In the genomic region with DNA sequence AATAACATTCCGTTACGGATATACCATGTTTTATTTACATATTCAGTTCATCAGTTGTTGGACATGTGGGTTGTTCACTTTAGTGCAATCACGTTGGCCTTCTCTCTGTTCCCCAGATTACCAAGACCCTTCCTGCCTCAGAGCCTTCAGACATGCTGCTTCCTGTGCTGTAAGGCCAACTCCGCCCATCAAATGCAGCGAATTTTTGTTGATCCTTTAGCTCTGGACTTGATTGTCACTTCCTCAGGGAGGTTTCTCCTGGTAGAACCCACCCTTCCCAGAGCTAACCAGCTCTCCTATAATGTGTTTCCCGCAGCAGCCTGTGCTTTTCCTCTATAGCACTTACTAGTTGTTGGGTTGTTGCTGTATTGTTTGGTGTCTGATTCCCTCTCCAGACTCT, we compare ENCODE assay signal across 19 cellular contexts. TPM values are rescaled to one million over a fixed set of nuclear protein-coding genes. Genes with fewer than 3 reads are reported as not detected.
DNase-seq lines count a peak whose midpoint lies in the region; ATAC-seq and TF ChIP-seq lines count a peak whose summit lies in the region.
"Had no signal": no experiment of that assay in that cellular context is flagged by ENCODE, and none has a peak within 500 bp of the region (broad histone marks: within the 10 kb centered on the region; RNA-seq: fewer than 3 reads in every experiment).

No MANE protein-coding gene starts in this region.

- H3K27me3 Mint-ChIP-seq in neural crest cell (ENCODE audit: low read depth): no peaks in the 10 kb centered on the region

- H3K4me3 ChIP-seq in DOHH2 (ENCODE audit: low read length): peak overlapping the region; percentile 39; the same call in 1 of the 2 replicates
- no peak overlapping the region for H3K4me3 ChIP-seq in OCI-LY1 (ENCODE audit: low read depth, low read length, poor library complexity, severe bottlenecking)
- H3K4me3 ChIP-seq in gastroesophageal sphincter: no peak overlapping the region
- no peak overlapping the region for H3K4me3 ChIP-seq in body of pancreas
- H3K4me3 ChIP-seq: hepatocyte, PC-9 had no signal

- H3K27ac ChIP-seq in DOHH2 (ENCODE audit: low read depth, low read length) (peak overlapping the region; percentile 97), OCI-LY1 (ENCODE audit: low read depth, low read length, poor library complexity, severe bottlenecking) (peak overlapping the region; percentile 73), gastroesophageal sphincter (peak overlapping the region in 3 of 4 donors; percentile 57 to 75 (median 71)), body of pancreas (no peak overlapping the region)
- H3K27ac ChIP-seq: hepatocyte, PC-9 had no signal

- TF ChIP-seq EP300 in gastroesophageal sphincter (IDR thresholded peaks at IDR 0.05): no peak

- H3K9me2 ChIP-seq in DOHH2 (replicated peaks; ENCODE audit: control insufficient read depth, low read length): no peaks in the 10 kb centered on the region
- no peaks in the 10 kb centered on the region for H3K9me2 ChIP-seq in OCI-LY1 (ENCODE audit: low read depth, low read length)

- WGBS in gastroesophageal sphincter (ENCODE audit: low coverage in 1 of 2), 2 donors: 74 to 83% methylated on average over 3 to 5 of the region's 6 CpGs
- whole genome bisulfite sequencing in body of pancreas, 2 donors: 73 to 87% methylated on average over 6 of the region's 6 CpGs

- TF ChIP-seq CTCF in DOHH2 (IDR thresholded peaks at IDR 0.05; ENCODE audit: low read depth, low read length, poor library complexity, severe bottlenecking) (no peak), OCI-LY1 (IDR thresholded peaks at IDR 0.05; ENCODE audit: low read length) (no peak), gastroesophageal sphincter (IDR thresholded peaks at IDR 0.05) (no peak), neural crest cell (conservative IDR thresholded peaks at IDR 0.05) (no peak), body of pancreas (IDR thresholded peaks at IDR 0.05) (no peak)

- intact Hi-C loops in body of pancreas (cut with DNase I): no loop called here

- peaks cover 5% of the 10 kb centered on the region; the same call in 1 of the 2 replicates for H4K20me1 ChIP-seq in DOHH2 (ENCODE audit: control insufficient read depth, insufficient read depth, low read depth, low read length)
- H4K20me1 ChIP-seq in OCI-LY1 (ENCODE audit: insufficient read depth, low read length): no peaks in the 10 kb centered on the region

- DNase-seq in neural crest cell (ENCODE audit: low read depth, low spot score) (no peak), body of pancreas (no peak), NCI-H2107 (lab: John Stamatoyannopoulos, UW) (no peak), COLO829 (ENCODE audit: low spot score) (no peak), HUDEP-2 (lab: John Stamatoyannopoulos, UW; ENCODE audit: unreplicated experiment in 76 of 76) (no peak)
- DNase-seq: activated CD4-positive, alpha-beta T cell treated with anti-CD3 and anti-CD28 coated beads, Interleukin-2, amount 50 U/mL, for 48 hours; activated effector memory CD4-positive, alpha-beta T cell treated with anti-CD3 and anti-CD28 coated beads, Interleukin-2, amount 50 U/mL, for 16 hours; BE2C; HCEC 1CT; mammary epithelial cell; NCI-H226; PC-9; posterior cingulate gyrus; stimulated activated CD4-positive, alpha-beta T cell treated with anti-CD3 and anti-CD28 coated beads, Interleukin-1b, Interleukin-23, amount 100 ng/mL, for 48 hours had no signal

- no peak overlapping the region for H3K4me3 Mint-ChIP-seq in neural crest cell
- H3K4me3 Mint-ChIP-seq: T-helper 1 cell treated with Interleukin-12 subunit alpha and Interleukin-12 subunit beta and Interleukin-4 antibody, amounts not matched to agents 30 μg/mL and 1 μg/mL, for 36 hours had no signal

- peaks cover 11% of the 10 kb centered on the region for H3K4me1 Mint-ChIP-seq in neural crest cell

- peak overlapping the region; percentile 65 for H3K27ac Mint-ChIP-seq in neural crest cell (ENCODE audit: unreplicated experiment)
- H3K27ac Mint-ChIP-seq: T-helper 1 cell treated with Interleukin-12 subunit alpha and Interleukin-12 subunit beta and Interleukin-4 antibody, amounts not matched to agents 30 μg/mL and 1 μg/mL, for 36 hours had no signal

- H3K36me3 ChIP-seq in DOHH2 (ENCODE audit: control insufficient read depth, low read length) (peaks cover 64% of the 10 kb centered on the region), OCI-LY1 (ENCODE audit: insufficient read depth, low read length) (peaks cover 57% of the 10 kb centered on the region), gastroesophageal sphincter (no peaks in the 10 kb centered on the region), body of pancreas (replicated peaks in 1 of 2; ENCODE audit: insufficient read depth in 1 of 2, low read depth in 2 of 2) (no peaks in the 10 kb centered on the region)
- H3K36me3 ChIP-seq: BE2C had no signal

- no peak for ATAC-seq in gastroesophageal sphincter
- no peak for ATAC-seq in body of pancreas

- no peak overlapping the region for H3K9ac ChIP-seq in OCI-LY1 (ENCODE audit: low read length)

- H3K4me1 ChIP-seq in DOHH2 (ENCODE audit: control insufficient read depth, low read length) (peaks cover 85% of the 10 kb centered on the region), OCI-LY1 (ENCODE audit: insufficient read depth, low read length, severe bottlenecking) (peaks cover 67% of the 10 kb centered on the region), gastroesophageal sphincter (peaks cover 15 to 54% (median 25%) of the 10 kb centered on the region in 3 donors), body of pancreas (peaks cover 13% of the 10 kb centered on the region)
- H3K4me1 ChIP-seq: BE2C had no signal

- H2AFZ ChIP-seq in OCI-LY1 (ENCODE audit: low read length): no peak overlapping the region
- H2AFZ ChIP-seq: hepatocyte, PC-9 had no signal

- H3K27me3 ChIP-seq in DOHH2 (ENCODE audit: control insufficient read depth, low read length): no peaks in the 10 kb centered on the region
- H3K27me3 ChIP-seq in OCI-LY1 (ENCODE audit: insufficient read depth, low read length): no peaks in the 10 kb centered on the region
- no peaks in the 10 kb centered on the region for H3K27me3 ChIP-seq in gastroesophageal sphincter
- no peaks in the 10 kb centered on the region for H3K27me3 ChIP-seq in body of pancreas
- H3K27me3 ChIP-seq: BE2C, hepatocyte had no signal

- peaks cover 96% of the 10 kb centered on the region for H3K79me2 ChIP-seq in DOHH2 (ENCODE audit: control insufficient read depth, low read length)
- peaks cover 87% of the 10 kb centered on the region for H3K79me2 ChIP-seq in OCI-LY1 (ENCODE audit: insufficient read depth, low read length)

- peaks cover 51% of the 10 kb centered on the region for H3F3A ChIP-seq in DOHH2 (ENCODE audit: control insufficient read depth, insufficient read depth)
- H3F3A ChIP-seq in OCI-LY1 (ENCODE audit: insufficient read depth, low read length): 0 out of 2 replicates have a peak, but pooled peaks cover 4% of the 10 kb centered on the region

- H3K4me2 ChIP-seq in DOHH2 (ENCODE audit: low read length) (peak overlapping the region; percentile 65), OCI-LY1 (ENCODE audit: low read length) (no peak overlapping the region)
- H3K4me2 ChIP-seq: hepatocyte, PC-9 had no signal

- H3K9me3 Mint-ChIP-seq in neural crest cell: no peaks in the 10 kb centered on the region
- H3K9me3 Mint-ChIP-seq: T-helper 1 cell treated with Interleukin-12 subunit alpha and Interleukin-12 subunit beta and Interleukin-4 antibody, amounts not matched to agents 30 μg/mL and 1 μg/mL, for 36 hours had no signal

- H3K36me3 Mint-ChIP-seq in neural crest cell (ENCODE audit: low read depth): no peaks in the 10 kb centered on the region

- no peaks in the 10 kb centered on the region for H3K9me3 ChIP-seq in DOHH2 (ENCODE audit: control insufficient read depth, insufficient read depth, low read length)
- H3K9me3 ChIP-seq in OCI-LY1 (ENCODE audit: low read length): no peaks in the 10 kb centered on the region
- no peaks in the 10 kb centered on the region for H3K9me3 ChIP-seq in gastroesophageal sphincter
- H3K9me3 ChIP-seq in body of pancreas: no peaks in the 10 kb centered on the region
- H3K9me3 ChIP-seq: BE2C had no signal

- TF ChIP-seq POLR2A in gastroesophageal sphincter (IDR thresholded peaks at IDR 0.05) (no peak), body of pancreas (IDR thresholded peaks at IDR 0.05) (no peak)

RNA-seq across cellular contexts. Expression of a gene that starts 39.4 kb away (rescaled TPM):
- 10 to 100 TPM; 32.2 to 65.9 (median 45.0) TPM for total RNA-seq in gastroesophageal sphincter
- total RNA-seq in neural crest cell: 18.1 and 19.4 TPM in 2 replicates
- total RNA-seq in body of pancreas: 10 to 100 TPM; 18.8 to 22.1 TPM

Comparison
In these comparisons a context has a peak if more than half of its experiments do, and no peak if none do; other contexts are left out.
1. H3K27ac ChIP-seq: peak in DOHH2 (single experiment), OCI-LY1 (single experiment) and gastroesophageal sphincter (3 of 4); none in body of pancreas (0 of 4).